ENCODE assay signal across 11 cellular contexts in genomic region chr5:147485046-147485445, GRCh38. TPM values are rescaled to one million over a fixed set of nuclear protein-coding genes. Genes with fewer than 3 reads are reported as not detected.
DNase-seq lines count a peak whose midpoint lies in the region; ATAC-seq and TF ChIP-seq lines count a peak whose summit lies in the region.
"Had no signal": no experiment of that assay in that cellular context is flagged by ENCODE, and none has a peak within 500 bp of the region (broad histone marks: within the 10 kb centered on the region; RNA-seq: fewer than 3 reads in every experiment).

No MANE protein-coding gene starts in this region.

- peak; percentile 23 for DNase-seq in Daoy (ENCODE audit: low read depth)
- peak; percentile 52 for DNase-seq in RPMI7951 (ENCODE audit: low read depth)
- peak; percentile 82 for DNase-seq in fibroblast of villous mesenchyme (ENCODE audit: low read depth)
- no peak for DNase-seq in stimulated activated CD8-positive, alpha-beta memory T cell treated with anti-CD3 and anti-CD28 coated beads, Interleukin-4, amount 100 ng/mL, for 48 hours
- no peak for DNase-seq in NOMO-1 treated with dmso at 0.1 percent for 144 hours (lab: John Stamatoyannopoulos, UW; ENCODE audit: unreplicated experiment)
- DNase-seq: activated CD4-positive, CD25-positive, alpha-beta regulatory T cell; NCI-H2107 had no signal

- peak overlapping the region in 19 of 21 experiments; percentile 26 to 87 (median 70) for H3K27ac ChIP-seq in skin epidermis
- H3K27ac ChIP-seq: neutrophil had no signal

- ATAC-seq in HG02885 (IDR thresholded peaks at IDR 0.05; ENCODE audit: poor library complexity, unreplicated experiment) (no peak), HG02870 (IDR thresholded peaks at IDR 0.05; ENCODE audit: unreplicated experiment) (no peak)

- TF ChIP-seq CTCF in fibroblast of villous mesenchyme (IDR thresholded peaks at IDR 0.05; ENCODE audit: insufficient read depth, low read depth, low read length), result no peak

- peak overlapping the region; percentile 20 for H3K4me3 ChIP-seq in fibroblast of villous mesenchyme (ENCODE audit: low read depth, low read length)
- no peak overlapping the region for H3K4me3 ChIP-seq in skin epidermis

RNA-seq across cellular contexts. Expression of gene DPYSL3, which starts 24.8 kb away (rescaled TPM):
- total RNA-seq in Daoy (2014; rRNA removed; shearing (Covaris generic)), result 133 and 141 TPM in 2 replicates
- total RNA-seq in RPMI7951 (2014; rRNA removed; shearing (Covaris generic)), result 191 and 198 TPM in 2 replicates
- total RNA-seq in fibroblast of villous mesenchyme, result 126 and 161 TPM in 2 replicates

Comparison
In these comparisons a context has a peak if more than half of its experiments do, and no peak if none do; other contexts are left out.
1. DNase-seq: peak in Daoy (single experiment), RPMI7951 (single experiment) and fibroblast of villous mesenchyme (single experiment); none in stimulated activated CD8-positive, alpha-beta memory T cell treated with anti-CD3 and anti-CD28 coated beads, Interleukin-4, amount 100 ng/mL, for 48 hours (single experiment) and NOMO-1 treated with dmso at 0.1 percent for 144 hours (single experiment).